ENCODE assay signal across 22 cellular contexts in the genomic region with DNA sequence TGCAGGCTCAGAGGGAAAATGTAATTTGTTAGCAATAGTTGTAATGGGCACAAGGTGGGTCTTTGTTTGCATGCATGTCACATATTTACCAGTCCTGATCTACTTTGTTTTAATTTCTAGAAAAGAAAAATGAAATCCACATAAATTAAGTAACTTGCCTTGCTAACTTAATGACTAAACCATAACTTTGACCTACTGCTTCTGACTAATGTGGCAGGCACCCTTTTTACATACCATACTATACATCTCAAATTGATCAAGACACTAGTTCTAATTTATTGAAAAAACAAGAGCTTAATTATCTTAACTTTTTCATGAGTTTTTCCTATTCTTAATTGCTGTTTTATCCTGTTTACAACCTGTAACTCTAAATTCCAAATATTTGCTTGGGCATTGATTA.
DNase-seq lines count a peak whose midpoint lies in the region; ATAC-seq, FAIRE-seq and TF ChIP-seq lines count a peak whose summit lies in the region.
"Had no signal": no experiment of that assay in that cellular context is flagged by ENCODE, and none has a peak within 500 bp of the region (broad histone marks: within the 10 kb centered on the region; RNA-seq: fewer than 3 reads in every experiment).

No MANE protein-coding gene starts in this region.

- H4K20me1 ChIP-seq in PC-3 (ENCODE audit: low read length) (no peaks in the 10 kb centered on the region), K562 (replicated peaks; ENCODE audit: control insufficient read depth, insufficient read depth, low read length) (no peaks in the 10 kb centered on the region)

- DNase-seq in H54 (ENCODE audit: insufficient read length, low spot score) (no peak), PC-3 (peak; percentile 57), K562 (ENCODE audit: extremely low read depth in 1 of 4, low spot score in 3 of 4) (no peak), glutamatergic neuron (no peak), aorta (no peak)
- no peak for DNase-seq in naive thymus-derived CD4-positive, alpha-beta T cell
- no peak for DNase-seq in activated CD8-positive, alpha-beta T cell treated with anti-CD3 and anti-CD28 coated beads for 36 hours
- DNase-seq: AML-193, DMS79 treated with DMSO at 0.1 percent for 48 hours, GDM1, NCI-H1092 treated with DMSO at 0.1 percent for 48 hours, NCI-H2081 treated with DMSO at 0.1 percent for 48 hours, NCI-H446 treated with DMSO at 0.1 percent for 48 hours, NCI-H748 treated with DMSO at 0.1 percent for 48 hours, OCI-M1, SJCRH30 had no signal

- no peaks in the 10 kb centered on the region for H3K9me2 ChIP-seq in PC-3 (replicated peaks; ENCODE audit: low read length)

- FAIRE-seq in H54 (lab: Jason Lieb, UNC) (peak; percentile 15), K562 (lab: Jason Lieb, UNC) (no peak)
- FAIRE-seq: H1 had no signal

- H3K9me3 Mint-ChIP-seq in naive thymus-derived CD4-positive, alpha-beta T cell = no peaks in the 10 kb centered on the region
- no peaks in the 10 kb centered on the region for H3K9me3 Mint-ChIP-seq in activated CD8-positive, alpha-beta T cell treated with anti-CD3 and anti-CD28 coated beads for 36 hours
- H3K9me3 Mint-ChIP-seq in glutamatergic neuron (ENCODE audit: unreplicated experiment) = no peaks in the 10 kb centered on the region
- H3K9me3 Mint-ChIP-seq: IgD-negative memory B cell; T-helper 1 cell treated with Interleukin-12 subunit alpha and Interleukin-12 subunit beta and Interleukin-4 antibody, amounts not matched to agents 30 μg/mL and 1 μg/mL, for 36 hours had no signal

- H3K9me3 ChIP-seq in PC-3 (ENCODE audit: low read length) (no peaks in the 10 kb centered on the region), K562 (replicated peaks; ENCODE audit: control insufficient read depth, insufficient read depth, low read depth, low read length) (no peaks in the 10 kb centered on the region), aorta (ENCODE audit: control insufficient read depth, low read length) (no peaks in the 10 kb centered on the region)
- no peaks in the 10 kb centered on the region for H3K9me3 ChIP-seq in naive thymus-derived CD4-positive, alpha-beta T cell (ENCODE audit: control insufficient read depth in 2 of 3, low read length in 3 of 3)
- H3K9me3 ChIP-seq: SJCRH30 had no signal

- TF ChIP-seq EP300 in K562 (IDR thresholded peaks at IDR 0.05; ENCODE audit: low read length) = no peak

- ATAC-seq in PC-3 = peak; percentile 58
- no peak for ATAC-seq in K562
- ATAC-seq in naive thymus-derived CD4-positive, alpha-beta T cell = no peak
- ATAC-seq in activated CD8-positive, alpha-beta T cell treated with anti-CD3 and anti-CD28 coated beads for 36 hours = no peak
- ATAC-seq in GM18861 (IDR thresholded peaks at IDR 0.05; ENCODE audit: unreplicated experiment) = no peak
- ATAC-seq in aorta (ENCODE audit: low FRiP score) = no peak

- H3K4me2 ChIP-seq in PC-3 (ENCODE audit: low read length) = peak overlapping the region; percentile 57
- no peak overlapping the region for H3K4me2 ChIP-seq in K562 (ENCODE audit: insufficient read depth, low read length)

- no peak overlapping the region for H3K4me3 Mint-ChIP-seq in naive thymus-derived CD4-positive, alpha-beta T cell
- H3K4me3 Mint-ChIP-seq in activated CD8-positive, alpha-beta T cell treated with anti-CD3 and anti-CD28 coated beads for 36 hours = no peak overlapping the region
- no peak overlapping the region for H3K4me3 Mint-ChIP-seq in glutamatergic neuron (ENCODE audit: unreplicated experiment)
- H3K4me3 Mint-ChIP-seq: IgD-negative memory B cell; T-helper 1 cell treated with Interleukin-12 subunit alpha and Interleukin-12 subunit beta and Interleukin-4 antibody, amounts not matched to agents 30 μg/mL and 1 μg/mL, for 36 hours had no signal

- H3K9me1 ChIP-seq in K562 (ENCODE audit: control insufficient read depth, insufficient read depth, low read length) = no peaks in the 10 kb centered on the region

- H3K79me2 ChIP-seq in PC-3 (ENCODE audit: low read length) (no peaks in the 10 kb centered on the region), K562 (ENCODE audit: control insufficient read depth, insufficient read depth, low read length) (no peaks in the 10 kb centered on the region)

- H2AFZ ChIP-seq in PC-3 (ENCODE audit: low read length) = no peak overlapping the region
- H2AFZ ChIP-seq in K562 (ENCODE audit: low read depth, low read length) = no peak overlapping the region

- H3K27ac ChIP-seq in PC-3 (ENCODE audit: low read length) (no peak overlapping the region), K562 (ENCODE audit: extremely low read depth, low read depth, low read length) (no peak overlapping the region), aorta (ENCODE audit: low read depth in 1 of 2, low read length in 2 of 2) (no peak overlapping the region)
- no peak overlapping the region for H3K27ac ChIP-seq in naive thymus-derived CD4-positive, alpha-beta T cell (ENCODE audit: low read depth, low read length)
- H3K27ac ChIP-seq: C4-2B, RWPE1, SJCRH30 had no signal

- intact Hi-C loops in PC-3 (cut with micrococcal nuclease) (loop anchor here (5.0 kb wide), 1 partner anchor 94 kb away; a partner anchor contains a TSS), K562 (cut with micrococcal nuclease) (no loop called here), aorta (cut with DNase I) (no loop called here)
- intact Hi-C loops in naive thymus-derived CD4-positive, alpha-beta T cell (cut with micrococcal nuclease) = no loop called here
- intact Hi-C loops in activated CD8-positive, alpha-beta T cell treated with anti-CD3 and anti-CD28 coated beads for 36 hours (cut with micrococcal nuclease) = no loop called here

- TF ChIP-seq RAD21 in K562 (CRISPR knock-in tag; conservative IDR thresholded peaks at IDR 0.05 in 1 of 2, IDR thresholded peaks at IDR 0.05 in 1 of 2) = no peak

- TF ChIP-seq POLR2A in H54 (IDR thresholded peaks at IDR 0.05; ENCODE audit: low read depth, low read length) (no peak), K562 (conservative IDR thresholded peaks at IDR 0.05) (no peak)

- no peaks in the 10 kb centered on the region for H3K27me3 ChIP-seq in PC-3 (ENCODE audit: low read length)
- no peaks in the 10 kb centered on the region for H3K27me3 ChIP-seq in K562 (ENCODE audit: control insufficient read depth in 2 of 2, insufficient read depth in 2 of 2, low read length in 2 of 2)
- H3K27me3 ChIP-seq in naive thymus-derived CD4-positive, alpha-beta T cell (ENCODE audit: control insufficient read depth in 2 of 2, insufficient read depth in 2 of 2, low read length in 2 of 2) = no peaks in the 10 kb centered on the region
- H3K27me3 ChIP-seq in aorta (ENCODE audit: control insufficient read depth in 1 of 2, insufficient read depth in 2 of 2, low read length in 1 of 2) = no peaks in the 10 kb centered on the region
- H3K27me3 ChIP-seq: SJCRH30 had no signal

- H3K4me1 Mint-ChIP-seq in naive thymus-derived CD4-positive, alpha-beta T cell = no peaks in the 10 kb centered on the region
- H3K4me1 Mint-ChIP-seq in activated CD8-positive, alpha-beta T cell treated with anti-CD3 and anti-CD28 coated beads for 36 hours (ENCODE audit: low read depth) = no peaks in the 10 kb centered on the region
- H3K4me1 Mint-ChIP-seq in glutamatergic neuron (ENCODE audit: low read depth, unreplicated experiment) = no peaks in the 10 kb centered on the region
- H3K4me1 Mint-ChIP-seq: IgD-negative memory B cell had no signal

- in situ Hi-C loops in K562 (cut with MboI) = no loop called here

- H3K36me3 Mint-ChIP-seq in naive thymus-derived CD4-positive, alpha-beta T cell = peaks cover 4 to 34% (median 16%) of the 10 kb centered on the region in 5 donors
- peaks cover 15% of the 10 kb centered on the region for H3K36me3 Mint-ChIP-seq in activated CD8-positive, alpha-beta T cell treated with anti-CD3 and anti-CD28 coated beads for 36 hours (ENCODE audit: low read depth)
- H3K36me3 Mint-ChIP-seq in glutamatergic neuron (ENCODE audit: unreplicated experiment) = no peaks in the 10 kb centered on the region

- peaks cover 46% of the 10 kb centered on the region for H3K4me1 ChIP-seq in PC-3 (ENCODE audit: insufficient read depth, low read length)
- no peaks in the 10 kb centered on the region for H3K4me1 ChIP-seq in K562 (replicated peaks in 1 of 2; ENCODE audit: control insufficient read depth in 2 of 2, insufficient read depth in 2 of 2, low read length in 2 of 2)
- no peaks in the 10 kb centered on the region for H3K4me1 ChIP-seq in naive thymus-derived CD4-positive, alpha-beta T cell (ENCODE audit: control insufficient read depth in 2 of 2, insufficient read depth in 2 of 2, low read length in 2 of 2)
- no peaks in the 10 kb centered on the region for H3K4me1 ChIP-seq in aorta (ENCODE audit: control insufficient read depth in 1 of 2, insufficient read depth in 2 of 2, low read length in 2 of 2)
- H3K4me1 ChIP-seq: SJCRH30 had no signal

- no peaks in the 10 kb centered on the region for H3F3A ChIP-seq in PC-3 (ENCODE audit: low read length, unreplicated experiment)

- H3K27me3 Mint-ChIP-seq in naive thymus-derived CD4-positive, alpha-beta T cell = no peaks in the 10 kb centered on the region
- H3K27me3 Mint-ChIP-seq in activated CD8-positive, alpha-beta T cell treated with anti-CD3 and anti-CD28 coated beads for 36 hours = no peaks in the 10 kb centered on the region
- H3K27me3 Mint-ChIP-seq in glutamatergic neuron (ENCODE audit: unreplicated experiment) = no peaks in the 10 kb centered on the region
- H3K27me3 Mint-ChIP-seq: IgD-negative memory B cell had no signal

- H3K4me3 ChIP-seq in PC-3 (ENCODE audit: low read length) (peak overlapping the region; percentile 4; the same call in 1 of the 2 replicates), K562 (no peak overlapping the region), aorta (ENCODE audit: low read length in 2 of 2) (no peak overlapping the region)
- H3K4me3 ChIP-seq in naive thymus-derived CD4-positive, alpha-beta T cell (ENCODE audit: low read length) = no peak overlapping the region
- H3K4me3 ChIP-seq: SJCRH30 had no signal

- TF ChIP-seq CTCF in PC-3 (conservative IDR thresholded peaks at IDR 0.05; ENCODE audit: low read depth, low read length) (no peak), K562 (IDR thresholded peaks at IDR 0.05 in 2 of 3, conservative IDR thresholded peaks at IDR 0.05 in 1 of 3; ENCODE audit: insufficient read depth in 2 of 3, low read depth in 1 of 3, low read length in 3 of 3) (no peak), glutamatergic neuron (IDR thresholded peaks at IDR 0.05; ENCODE audit: partially characterized antibody, unreplicated experiment) (no peak)
- TF ChIP-seq CTCF in activated CD8-positive, alpha-beta T cell treated with anti-CD3 and anti-CD28 coated beads for 36 hours (IDR thresholded peaks at IDR 0.05) = no peak

- POLR2A ChIA-PET in PC-3 (lab: Charles Lee; ENCODE audit: unreplicated experiment) (no interaction called here), K562 (lab: Yijun Ruan, JAX) (no interaction called here)
- POLR2A ChIA-PET in naive thymus-derived CD4-positive, alpha-beta T cell (lab: Charles Lee) = no interaction called here
- POLR2A ChIA-PET in activated CD8-positive, alpha-beta T cell treated with anti-CD3 and anti-CD28 coated beads for 36 hours (lab: Charles Lee) = no interaction called here

- H3K27ac Mint-ChIP-seq in naive thymus-derived CD4-positive, alpha-beta T cell = peak overlapping the region in 6 of 9 donors; percentile 8 to 65 (median 24)
- no peak overlapping the region for H3K27ac Mint-ChIP-seq in activated CD8-positive, alpha-beta T cell treated with anti-CD3 and anti-CD28 coated beads for 36 hours
- no peak overlapping the region for H3K27ac Mint-ChIP-seq in glutamatergic neuron (ENCODE audit: unreplicated experiment)
- H3K27ac Mint-ChIP-seq: IgD-negative memory B cell; T-helper 1 cell treated with Interleukin-12 subunit alpha and Interleukin-12 subunit beta and Interleukin-4 antibody, amounts not matched to agents 30 μg/mL and 1 μg/mL, for 36 hours had no signal

- H3K36me3 ChIP-seq in PC-3 (ENCODE audit: low read depth, low read length) (no peaks in the 10 kb centered on the region), K562 (ENCODE audit: control insufficient read depth, insufficient read depth, low read length) (peaks cover 48% of the 10 kb centered on the region), aorta (ENCODE audit: control insufficient read depth in 1 of 2, insufficient read depth in 2 of 2, low read length in 1 of 2) (no peaks in the 10 kb centered on the region)
- peaks cover 0 to 36% (median 10%) of the 10 kb centered on the region in 3 experiments for H3K36me3 ChIP-seq in naive thymus-derived CD4-positive, alpha-beta T cell (ENCODE audit: control insufficient read depth in 2 of 3, insufficient read depth in 3 of 3, low read length in 3 of 3)

- BruUV-seq in PC-3 (replicated peaks; lab: Mats Ljungman, UMichigan) (no TSS peak), K562 (replicated peaks; lab: Mats Ljungman, UMichigan) (TSS peak; percentile 9)

- CTCF ChIA-PET in PC-3 (lab: Charles Lee) (interaction anchor here (0.6 to 0.7 kb wide), 2 partner anchors 18 to 173 kb away, joined by 3 to 15 read pairs; no protein-coding TSS in a partner anchor), K562 (lab: Yijun Ruan, JAX; ENCODE audit: low intra/inter-chr PET ratio) (no interaction called here)
- CTCF ChIA-PET in naive thymus-derived CD4-positive, alpha-beta T cell (lab: Charles Lee) = no interaction called here
- CTCF ChIA-PET in activated CD8-positive, alpha-beta T cell treated with anti-CD3 and anti-CD28 coated beads for 36 hours (lab: Charles Lee) = no interaction called here

- no peak overlapping the region for H3K9ac ChIP-seq in PC-3 (ENCODE audit: low read length)
- H3K9ac ChIP-seq in K562 (ENCODE audit: insufficient read depth in 1 of 2, low read depth in 2 of 2, low read length in 2 of 2) = no peak overlapping the region

Comparison
In these comparisons a context has a peak if more than half of its experiments do, and no peak if none do; other contexts are left out.
1. H3K27ac Mint-ChIP-seq: peak in naive thymus-derived CD4-positive, alpha-beta T cell (6 of 9); none in activated CD8-positive, alpha-beta T cell treated with anti-CD3 and anti-CD28 coated beads for 36 hours (single experiment) and glutamatergic neuron (single experiment).